ENCODE assay signal across 19 cellular contexts in the genomic region with DNA sequence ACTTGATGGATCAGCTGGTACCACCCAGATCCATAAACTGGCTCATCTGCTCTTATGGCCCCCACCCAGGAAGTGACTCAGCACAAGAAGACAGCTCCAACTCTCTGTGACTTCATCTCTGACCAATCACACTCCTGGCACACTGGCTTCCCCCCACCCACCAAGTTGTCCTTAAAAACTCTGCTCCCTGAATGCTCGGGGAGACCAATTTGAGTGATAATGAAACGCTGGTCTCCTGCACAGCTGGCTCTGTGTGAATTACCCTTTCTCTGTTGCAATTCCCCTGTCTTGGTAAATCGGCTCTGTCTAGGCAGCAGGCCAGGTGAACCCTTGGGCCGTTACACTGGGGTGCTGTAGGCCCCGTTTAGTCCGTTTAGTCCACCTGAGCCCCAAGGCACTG. TPM values are rescaled to one million over a fixed set of nuclear protein-coding genes. Genes with fewer than 3 reads are reported as not detected.
A peak's percentile ranks its signal among the peaks of the same experiment; 100 is the strongest.
DNase-seq lines count a peak whose midpoint lies in the region; ATAC-seq and TF ChIP-seq lines count a peak whose summit lies in the region.
"Had no signal": no experiment of that assay in that cellular context is flagged by ENCODE, and none has a peak within 500 bp of the region (broad histone marks: within the 10 kb centered on the region; RNA-seq: fewer than 3 reads in every experiment).

No MANE protein-coding gene starts in this region.

- H3K18ac ChIP-seq in trophoblast cell (ENCODE audit: low read length), result no peak overlapping the region

- H3K4me1 Mint-ChIP-seq in activated CD8-positive, alpha-beta T cell treated with anti-CD3 and anti-CD28 coated beads for 36 hours (ENCODE audit: low read depth), result peaks cover 4% of the 10 kb centered on the region
- peaks cover 10% of the 10 kb centered on the region for H3K4me1 Mint-ChIP-seq in activated CD8-positive, alpha-beta T cell treated with anti-CD3 and anti-CD28 coated beads, Interleukin-2, amount 10 ng/mL, durations not matched to agents 7 days and 5 days (ENCODE audit: low read depth)
- H3K4me1 Mint-ChIP-seq in activated T-helper 17 cell treated with anti-CD3 and anti-CD28 coated beads, Interleukin-2, amount 50 U/mL, for 72 hours, result peaks cover 5% of the 10 kb centered on the region
- H3K4me1 Mint-ChIP-seq in endodermal cell (peaks cover 37% of the 10 kb centered on the region), T-cell (peaks cover 0 to 5% (median 0%) of the 10 kb centered on the region in 3 donors)
- H3K4me1 Mint-ChIP-seq: CD4-positive, CD25-positive, alpha-beta regulatory T cell had no signal

- no peak overlapping the region for H2AFZ ChIP-seq in trophoblast cell (ENCODE audit: insufficient read depth, low read length, poor library complexity)

- H3K79me1 ChIP-seq in trophoblast cell (ENCODE audit: low read length), result no peaks in the 10 kb centered on the region

- no peak for TF ChIP-seq CTCF in activated CD8-positive, alpha-beta T cell treated with anti-CD3 and anti-CD28 coated beads for 36 hours (IDR thresholded peaks at IDR 0.05)
- no peak for TF ChIP-seq CTCF in endodermal cell (conservative IDR thresholded peaks at IDR 0.05)

- H3K36me3 Mint-ChIP-seq in activated CD8-positive, alpha-beta T cell treated with anti-CD3 and anti-CD28 coated beads for 36 hours (ENCODE audit: low read depth), result no peaks in the 10 kb centered on the region
- no peaks in the 10 kb centered on the region for H3K36me3 Mint-ChIP-seq in activated CD8-positive, alpha-beta T cell treated with anti-CD3 and anti-CD28 coated beads, Interleukin-2, amount 10 ng/mL, durations not matched to agents 7 days and 5 days (ENCODE audit: low read depth)
- H3K36me3 Mint-ChIP-seq in activated T-helper 17 cell treated with anti-CD3 and anti-CD28 coated beads, Interleukin-2, amount 50 U/mL, for 72 hours (ENCODE audit: low read depth), result no peaks in the 10 kb centered on the region
- H3K36me3 Mint-ChIP-seq in endodermal cell (ENCODE audit: low read depth), result peaks cover 5% of the 10 kb centered on the region
- peaks cover 5% of the 10 kb centered on the region for H3K36me3 Mint-ChIP-seq in T-cell
- H3K36me3 Mint-ChIP-seq: CD4-positive, CD25-positive, alpha-beta regulatory T cell had no signal

- peak; percentile 51 for ATAC-seq in activated CD8-positive, alpha-beta T cell treated with anti-CD3 and anti-CD28 coated beads for 36 hours
- no peak for ATAC-seq in activated CD8-positive, alpha-beta T cell treated with anti-CD3 and anti-CD28 coated beads, Interleukin-2, amount 10 ng/mL, durations not matched to agents 7 days and 5 days
- ATAC-seq in activated T-helper 17 cell treated with anti-CD3 and anti-CD28 coated beads, Interleukin-2, amount 50 U/mL, for 72 hours (replicated peaks), result peak; percentile 61
- ATAC-seq in T-cell (replicated peaks in 1 of 4), result no peak
- no peak for ATAC-seq in HG02870 (IDR thresholded peaks at IDR 0.05; ENCODE audit: unreplicated experiment)
- ATAC-seq: GM12878 had no signal

- peak overlapping the region; percentile 18 for H4K91ac ChIP-seq in trophoblast cell (ENCODE audit: low read depth, low read length)

- intact Hi-C loops in activated CD8-positive, alpha-beta T cell treated with anti-CD3 and anti-CD28 coated beads for 36 hours (cut with micrococcal nuclease), result no loop called here

- no peaks in the 10 kb centered on the region for H3K79me2 ChIP-seq in trophoblast cell (ENCODE audit: control insufficient read depth, insufficient read depth, low read length, poor library complexity)

- H2BK5ac ChIP-seq in trophoblast cell (ENCODE audit: low read depth, low read length, poor library complexity), result no peak overlapping the region

- POLR2A ChIA-PET in activated CD8-positive, alpha-beta T cell treated with anti-CD3 and anti-CD28 coated beads for 36 hours (lab: Charles Lee), result no interaction called here
- POLR2A ChIA-PET in activated CD8-positive, alpha-beta T cell treated with anti-CD3 and anti-CD28 coated beads, Interleukin-2, amount 10 ng/mL, durations not matched to agents 7 days and 5 days (lab: Charles Lee), result no interaction called here
- POLR2A ChIA-PET in T-cell (lab: Charles Lee), result no interaction called here

- H3K36me3 ChIP-seq in endodermal cell (ENCODE audit: control insufficient read depth, insufficient read depth, low read length) (no peaks in the 10 kb centered on the region), trophoblast cell (ENCODE audit: control insufficient read depth in 1 of 2, insufficient read depth in 2 of 2, low read length in 2 of 2) (peaks cover 0 to 5% of the 10 kb centered on the region in 2 experiments)
- H3K36me3 ChIP-seq: BE2C, HAP-1 had no signal

- peaks cover 4% of the 10 kb centered on the region for H3K27me3 Mint-ChIP-seq in activated CD8-positive, alpha-beta T cell treated with anti-CD3 and anti-CD28 coated beads for 36 hours
- H3K27me3 Mint-ChIP-seq in activated CD8-positive, alpha-beta T cell treated with anti-CD3 and anti-CD28 coated beads, Interleukin-2, amount 10 ng/mL, durations not matched to agents 7 days and 5 days (ENCODE audit: low read depth), result peaks cover 11% of the 10 kb centered on the region
- H3K27me3 Mint-ChIP-seq in activated T-helper 17 cell treated with anti-CD3 and anti-CD28 coated beads, Interleukin-2, amount 50 U/mL, for 72 hours, result peaks cover 22% of the 10 kb centered on the region
- no peaks in the 10 kb centered on the region for H3K27me3 Mint-ChIP-seq in endodermal cell (ENCODE audit: insufficient read depth)
- H3K27me3 Mint-ChIP-seq in T-cell, result peaks cover 13 to 14% of the 10 kb centered on the region in 2 donors

- H3K9me3 ChIP-seq in endodermal cell (ENCODE audit: control insufficient read depth, low read length), result peaks cover 17% of the 10 kb centered on the region
- peaks cover 4% of the 10 kb centered on the region for H3K9me3 ChIP-seq in trophoblast cell (ENCODE audit: insufficient read depth, low read depth, low read length)
- H3K9me3 ChIP-seq: BE2C, HAP-1 had no signal

- H3K27me3 ChIP-seq in endodermal cell (ENCODE audit: control insufficient read depth, insufficient read depth, low read length, poor library complexity, severe bottlenecking), result no peaks in the 10 kb centered on the region
- no peaks in the 10 kb centered on the region for H3K27me3 ChIP-seq in trophoblast cell (ENCODE audit: insufficient read depth, low read length)
- H3K27me3 ChIP-seq: BE2C had no signal

- H3K4me1 ChIP-seq in endodermal cell (ENCODE audit: control insufficient read depth, insufficient read depth, low read length) (peaks cover 10% of the 10 kb centered on the region), trophoblast cell (ENCODE audit: control insufficient read depth in 1 of 2, insufficient read depth in 2 of 2, low read length in 2 of 2) (no peaks in the 10 kb centered on the region)
- H3K4me1 ChIP-seq: BE2C, HAP-1 had no signal

- no peak overlapping the region for H2AK5ac ChIP-seq in trophoblast cell (ENCODE audit: low read length)

- no peak overlapping the region for H3K9ac ChIP-seq in endodermal cell (ENCODE audit: extremely low read depth, low read length, poor library complexity, severe bottlenecking)
- no peak overlapping the region for H3K9ac ChIP-seq in trophoblast cell (ENCODE audit: low read length)

- no peak overlapping the region for H3K23ac ChIP-seq in trophoblast cell (ENCODE audit: low read length)

- peaks cover 6% of the 10 kb centered on the region for H3K9me3 Mint-ChIP-seq in activated CD8-positive, alpha-beta T cell treated with anti-CD3 and anti-CD28 coated beads for 36 hours
- H3K9me3 Mint-ChIP-seq in activated CD8-positive, alpha-beta T cell treated with anti-CD3 and anti-CD28 coated beads, Interleukin-2, amount 10 ng/mL, durations not matched to agents 7 days and 5 days (ENCODE audit: insufficient read depth), result peaks cover 7% of the 10 kb centered on the region
- no peaks in the 10 kb centered on the region for H3K9me3 Mint-ChIP-seq in activated T-helper 17 cell treated with anti-CD3 and anti-CD28 coated beads, Interleukin-2, amount 50 U/mL, for 72 hours
- peaks cover 36% of the 10 kb centered on the region for H3K9me3 Mint-ChIP-seq in endodermal cell
- peaks cover 0 to 3% (median 0%) of the 10 kb centered on the region in 3 donors for H3K9me3 Mint-ChIP-seq in T-cell
- H3K9me3 Mint-ChIP-seq: CD8-positive, alpha-beta memory T cell had no signal

- no peak overlapping the region for H2BK12ac ChIP-seq in trophoblast cell (ENCODE audit: low read length)

- WGBS in endodermal cell (ENCODE audit: insufficient coverage in 1 of 2, insufficient read length in 1 of 2), 2 experiments, result 93 to 94% methylated on average over 4 to 6 of the region's 6 CpGs
- no CpG with 5 or more reads among the region's 6 CpGs for WGBS in trophoblast cell (ENCODE audit: extremely low coverage, insufficient coverage, insufficient read length)

- peak overlapping the region; percentile 34 for H3K4me3 ChIP-seq in endodermal cell (ENCODE audit: low read length)
- no peak overlapping the region for H3K4me3 ChIP-seq in trophoblast cell (ENCODE audit: low read depth, low read length)
- H3K4me3 ChIP-seq: GM12878, HAP-1 had no signal

- no peak overlapping the region for H3K4me2 ChIP-seq in trophoblast cell (ENCODE audit: low read length)

- H4K8ac ChIP-seq in trophoblast cell (ENCODE audit: low read depth, low read length), result no peak overlapping the region

- no peak overlapping the region for H4K12ac ChIP-seq in trophoblast cell (ENCODE audit: low read depth, low read length)

- no peak overlapping the region for H3K4ac ChIP-seq in trophoblast cell (ENCODE audit: low read depth, low read length)

- CTCF ChIA-PET in activated CD8-positive, alpha-beta T cell treated with anti-CD3 and anti-CD28 coated beads for 36 hours (lab: Charles Lee), result interaction anchor here (1.0 to 1.8 kb wide), 2 partner anchors 18 to 120 kb away, joined by 4 to 6 read pairs; no protein-coding TSS in a partner anchor
- CTCF ChIA-PET in activated CD8-positive, alpha-beta T cell treated with anti-CD3 and anti-CD28 coated beads, Interleukin-2, amount 10 ng/mL, durations not matched to agents 7 days and 5 days (lab: Charles Lee), result no interaction called here
- CTCF ChIA-PET in T-cell (lab: Charles Lee), result interaction anchor here in 1 of 2 donors (0.6 kb wide), 1 partner anchor 9 kb away, joined by 3 read pairs; no protein-coding TSS in a partner anchor

- H2BK120ac ChIP-seq in trophoblast cell (ENCODE audit: insufficient read depth, low read length, poor library complexity), result peak overlapping the region; percentile 21

- H3K14ac ChIP-seq in trophoblast cell (ENCODE audit: low read length), result no peak overlapping the region

- peak; percentile 33 for DNase-seq in activated CD8-positive, alpha-beta T cell treated with anti-CD3 and anti-CD28 coated beads for 36 hours
- DNase-seq in activated CD8-positive, alpha-beta T cell treated with anti-CD3 and anti-CD28 coated beads, Interleukin-2, amount 10 ng/mL, durations not matched to agents 7 days and 5 days, result no peak
- DNase-seq in endodermal cell, result no peak
- DNase-seq in trophoblast cell, result no peak
- DNase-seq in T-cell, result no peak
- DNase-seq: ACHN; BE2C; C1 segment of cervical spinal cord; CD4-positive, CD25-positive, alpha-beta regulatory T cell; CD8-positive, alpha-beta memory T cell; COR-L47; DMS 273 treated with DMSO at 0.1 percent for 48 hours; DMS53; DND-41; EL had no signal

- no peak overlapping the region for H3K4me3 Mint-ChIP-seq in activated CD8-positive, alpha-beta T cell treated with anti-CD3 and anti-CD28 coated beads for 36 hours
- H3K4me3 Mint-ChIP-seq in activated CD8-positive, alpha-beta T cell treated with anti-CD3 and anti-CD28 coated beads, Interleukin-2, amount 10 ng/mL, durations not matched to agents 7 days and 5 days, result no peak overlapping the region
- no peak overlapping the region for H3K4me3 Mint-ChIP-seq in activated T-helper 17 cell treated with anti-CD3 and anti-CD28 coated beads, Interleukin-2, amount 50 U/mL, for 72 hours
- no peak overlapping the region for H3K4me3 Mint-ChIP-seq in endodermal cell
- H3K4me3 Mint-ChIP-seq in T-cell, result no peak overlapping the region
- H3K4me3 Mint-ChIP-seq: CD4-positive, CD25-positive, alpha-beta regulatory T cell had no signal

- H3K27ac ChIP-seq in endodermal cell (ENCODE audit: low read depth, low read length) (no peak overlapping the region), trophoblast cell (ENCODE audit: low read depth, low read length) (no peak overlapping the region)

- H3K27ac Mint-ChIP-seq in activated CD8-positive, alpha-beta T cell treated with anti-CD3 and anti-CD28 coated beads for 36 hours, result no peak overlapping the region
- H3K27ac Mint-ChIP-seq in activated CD8-positive, alpha-beta T cell treated with anti-CD3 and anti-CD28 coated beads, Interleukin-2, amount 10 ng/mL, durations not matched to agents 7 days and 5 days, result no peak overlapping the region
- H3K27ac Mint-ChIP-seq in activated T-helper 17 cell treated with anti-CD3 and anti-CD28 coated beads, Interleukin-2, amount 50 U/mL, for 72 hours, result peak overlapping the region; percentile 5
- H3K27ac Mint-ChIP-seq in endodermal cell (no peak overlapping the region), T-cell (no peak overlapping the region)
- H3K27ac Mint-ChIP-seq: CD4-positive, CD25-positive, alpha-beta regulatory T cell had no signal

RNA-seq across cellular contexts. Expression of a gene that starts 23.4 kb away (rescaled TPM):
- 100 to 1,000 TPM; 207 to 216 TPM for total RNA-seq in activated CD8-positive, alpha-beta T cell treated with anti-CD3 and anti-CD28 coated beads for 36 hours
- total RNA-seq in activated CD8-positive, alpha-beta T cell treated with anti-CD3 and anti-CD28 coated beads, Interleukin-2, amount 10 ng/mL, durations not matched to agents 7 days and 5 days, result 10 to 100 TPM; 61.5 to 62.9 TPM
- total RNA-seq in activated T-helper 17 cell treated with anti-CD3 and anti-CD28 coated beads, Interleukin-2, amount 50 U/mL, for 72 hours, result 100 to 1,000 TPM; 102 to 362 TPM
- total RNA-seq in endodermal cell (100 to 1,000 TPM in 1 of 2 donors, 10 to 100 TPM in 1; 93.5 to 108 TPM), T-cell (10 to 100 TPM; 23.9 to 30.2 (median 27.8) TPM)
- polyA plus RNA-seq in endodermal cell (2013, experiment 1 of 2), result 149 TPM
- polyA plus RNA-seq in endodermal cell (2013, experiment 2 of 2), result 135 TPM
- polyA plus RNA-seq in trophoblast cell (2013), result 237 and 248 TPM in 2 replicates

Comparison
In these comparisons a context has a peak if more than half of its experiments do, and no peak if none do; other contexts are left out.
1. ATAC-seq: peak in activated CD8-positive, alpha-beta T cell treated with anti-CD3 and anti-CD28 coated beads for 36 hours (single experiment) and activated T-helper 17 cell treated with anti-CD3 and anti-CD28 coated beads, Interleukin-2, amount 50 U/mL, for 72 hours (single experiment); none in activated CD8-positive, alpha-beta T cell treated with anti-CD3 and anti-CD28 coated beads, Interleukin-2, amount 10 ng/mL, durations not matched to agents 7 days and 5 days (single experiment), T-cell (0 of 4) and HG02870 (single experiment).